8 cellular contexts compared by ENCODE assay signal in the genomic region with DNA sequence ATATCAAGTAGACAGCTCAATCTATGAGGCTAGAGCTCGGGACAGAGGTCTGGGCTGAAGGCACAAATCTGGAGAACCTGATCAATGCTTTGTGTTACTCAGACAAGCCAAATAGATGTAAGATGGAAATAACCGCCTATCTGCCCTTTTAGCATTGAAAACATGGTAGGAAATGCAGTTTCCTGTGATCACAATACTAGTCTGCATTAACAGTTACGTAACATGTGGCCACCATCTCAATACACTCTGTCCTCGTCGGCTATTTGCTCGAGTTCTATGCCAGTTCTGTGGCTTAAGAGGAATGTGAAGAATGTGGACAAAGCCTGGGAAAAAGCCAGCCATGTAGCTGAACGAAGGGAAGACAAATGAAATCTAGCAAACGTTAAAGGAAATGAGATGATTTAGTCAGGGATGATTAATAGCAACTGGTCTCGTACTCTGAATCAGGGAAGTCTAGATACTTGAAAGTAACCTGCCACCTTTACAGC.
DNase-seq lines count a peak whose midpoint lies in the region; ATAC-seq, FAIRE-seq and TF ChIP-seq lines count a peak whose summit lies in the region.

No MANE protein-coding gene starts in this region.

- no peak for TF ChIP-seq CTCF in fibroblast of the aortic adventitia (IDR thresholded peaks at IDR 0.05; ENCODE audit: insufficient read depth, low read length)
- TF ChIP-seq CTCF in parathyroid adenoma (IDR thresholded peaks at IDR 0.05), result no peak
- no peak for TF ChIP-seq CTCF in OCI-LY7 (conservative IDR thresholded peaks at IDR 0.05; ENCODE audit: low read length)

- H2AFZ ChIP-seq in parathyroid adenoma (peak overlapping the region; percentile 66), OCI-LY7 (ENCODE audit: low read length) (no peak overlapping the region)

- H3K27me3 ChIP-seq in parathyroid adenoma (ENCODE audit: control insufficient read depth, insufficient read depth, low read length), result no peaks in the 10 kb centered on the region

- no peaks in the 10 kb centered on the region for H3K9me3 ChIP-seq in parathyroid adenoma (ENCODE audit: control insufficient read depth, low read length)
- no peaks in the 10 kb centered on the region for H3K9me3 ChIP-seq in OCI-LY7 (ENCODE audit: low read length)

- ATAC-seq in GM21390 (IDR thresholded peaks at IDR 0.05; ENCODE audit: unreplicated experiment) (no peak), HG03571 (IDR thresholded peaks at IDR 0.05; ENCODE audit: unreplicated experiment) (no peak)

- no peaks in the 10 kb centered on the region for H4K20me1 ChIP-seq in OCI-LY7 (ENCODE audit: insufficient read depth, low read length)

- H3K27ac ChIP-seq in parathyroid adenoma (peak overlapping the region; percentile 89), caudate nucleus (ENCODE audit: low read depth, low read length) (no peak overlapping the region), OCI-LY7 (ENCODE audit: low read depth, low read length, poor library complexity, severe bottlenecking) (no peak overlapping the region)

- H3K79me2 ChIP-seq in parathyroid adenoma, result no peaks in the 10 kb centered on the region
- no peaks in the 10 kb centered on the region for H3K79me2 ChIP-seq in OCI-LY7 (ENCODE audit: insufficient read depth, low read depth, low read length)

- peak overlapping the region; percentile 8 for H3K4me2 ChIP-seq in parathyroid adenoma (ENCODE audit: low read length)
- no peak overlapping the region for H3K4me2 ChIP-seq in OCI-LY7 (ENCODE audit: low read length)

- no TSS peak for BruUV-seq in OCI-LY7 (replicated peaks; lab: Mats Ljungman, UMichigan)

- peak; percentile 99 for FAIRE-seq in RCC 7860 (lab: Jason Lieb, UNC)

- H3K4me1 ChIP-seq in parathyroid adenoma, result peaks cover 12% of the 10 kb centered on the region
- H3K4me1 ChIP-seq in OCI-LY7 (ENCODE audit: insufficient read depth, low read length, poor library complexity, severe bottlenecking), result no peaks in the 10 kb centered on the region

- H3K36me3 ChIP-seq in parathyroid adenoma (ENCODE audit: control insufficient read depth, insufficient read depth, low read length) (no peaks in the 10 kb centered on the region), OCI-LY7 (ENCODE audit: insufficient read depth, low read length) (no peaks in the 10 kb centered on the region)

- no peak overlapping the region for H3K9ac ChIP-seq in parathyroid adenoma

- intact Hi-C loops in OCI-LY7 (cut with micrococcal nuclease; ENCODE audit: unreplicated experiment), result no loop called here

- no peaks in the 10 kb centered on the region for H3K9me2 ChIP-seq in OCI-LY7 (ENCODE audit: insufficient read depth, low read length)

- POLR2A ChIA-PET in OCI-LY7 (lab: Charles Lee), result no interaction called here

- H3K4me3 ChIP-seq in fibroblast of the aortic adventitia (ENCODE audit: low read depth, low read length) (no peak overlapping the region), parathyroid adenoma (ENCODE audit: low read depth, low read length) (no peak overlapping the region), OCI-LY7 (ENCODE audit: low read depth, low read length, poor library complexity, severe bottlenecking) (no peak overlapping the region)

- peak; percentile 18 for DNase-seq in DMS153 (lab: John Stamatoyannopoulos, UW)
- DNase-seq in RCC 7860 (ENCODE audit: low spot score), result peak; percentile 100
- peak; percentile 100 for DNase-seq in fibroblast of the aortic adventitia (ENCODE audit: low read depth)
- DNase-seq in caudate nucleus (lab: John Stamatoyannopoulos, UW), result no peak
- no peak for DNase-seq in OCI-LY7 (ENCODE audit: low spot score)

- CTCF ChIA-PET in OCI-LY7 (lab: Charles Lee; ENCODE audit: unreplicated experiment), result no interaction called here

Comparison
In these comparisons a context has a peak if more than half of its experiments do, and no peak if none do; other contexts are left out.
1. DNase-seq: peak in DMS153 (single experiment), RCC 7860 (single experiment) and fibroblast of the aortic adventitia (single experiment); none in caudate nucleus (0 of 61) and OCI-LY7 (single experiment).